In genomic region chr12:75979181-75979580, GRCh38 we compare ENCODE assay signal across 9 cellular contexts. TPM values are rescaled to one million over a fixed set of nuclear protein-coding genes. Genes with fewer than 3 reads are reported as not detected.
A peak's percentile ranks its signal among the peaks of the same experiment; 100 is the strongest.
DNase-seq lines count a peak whose midpoint lies in the region; ATAC-seq, FAIRE-seq and TF ChIP-seq lines count a peak whose summit lies in the region.
"Had no signal": no experiment of that assay in that cellular context is flagged by ENCODE, and none has a peak within 500 bp of the region (broad histone marks: within the 10 kb centered on the region; RNA-seq: fewer than 3 reads in every experiment).

No MANE protein-coding gene starts in this region.

- peak in 2 of 10 experiments; percentile 14 to 26 for DNase-seq in CD4-positive, alpha-beta T cell
- DNase-seq in HFF-Myc (ENCODE audit: extremely low read depth, low read depth): peak; percentile 39
- DNase-seq in activated CD4-positive, alpha-beta memory T cell treated with anti-CD3 and anti-CD28 coated beads, Interleukin-2, amount 10 ng/mL, durations not matched to agents 7 days and 5 days: peak; percentile 52
- no peak for DNase-seq in kidney
- DNase-seq in WERI-Rb-1: no peak

- H3K36me3 Mint-ChIP-seq in CD4-positive, alpha-beta T cell (ENCODE audit: low read depth): no peaks in the 10 kb centered on the region
- peaks cover 5% of the 10 kb centered on the region for H3K36me3 Mint-ChIP-seq in activated CD4-positive, alpha-beta memory T cell treated with anti-CD3 and anti-CD28 coated beads, Interleukin-2, amount 10 ng/mL, durations not matched to agents 7 days and 5 days (ENCODE audit: low read depth)

- CTCF ChIA-PET in CD4-positive, alpha-beta T cell (lab: Charles Lee): interaction anchor here (0.6 to 3.2 kb wide), 4 partner anchors 41 to 1436 kb away, joined by 3 to 17 read pairs (median 4); partner anchors contain the start of genes GLIPR1L1 and PHLDA1
- CTCF ChIA-PET in activated CD4-positive, alpha-beta memory T cell treated with anti-CD3 and anti-CD28 coated beads, Interleukin-2, amount 10 ng/mL, durations not matched to agents 7 days and 5 days (lab: Charles Lee): interaction anchor here (0.9 to 3.9 kb wide), 7 partner anchors 29 to 494 kb away, joined by 3 to 20 read pairs (median 3); partner anchors contain the start of gene PHLDA1

- no peaks in the 10 kb centered on the region for H3K9me3 ChIP-seq in CD4-positive, alpha-beta T cell (ENCODE audit: control insufficient read depth, low read length)
- H3K9me3 ChIP-seq in kidney (ENCODE audit: control insufficient read depth in 1 of 2, low read length in 2 of 2) (no peaks in the 10 kb centered on the region), WERI-Rb-1 (ENCODE audit: severe bottlenecking) (no peaks in the 10 kb centered on the region)

- peak overlapping the region; percentile 74 for H3K27ac Mint-ChIP-seq in CD4-positive, alpha-beta T cell
- peak overlapping the region; percentile 92 for H3K27ac Mint-ChIP-seq in activated CD4-positive, alpha-beta memory T cell treated with anti-CD3 and anti-CD28 coated beads, Interleukin-2, amount 10 ng/mL, durations not matched to agents 7 days and 5 days

- no peaks in the 10 kb centered on the region for H3K27me3 ChIP-seq in CD4-positive, alpha-beta T cell (ENCODE audit: control insufficient read depth, insufficient read depth, low read length)
- H3K27me3 ChIP-seq in WERI-Rb-1 (ENCODE audit: insufficient read depth, low read depth, severe bottlenecking): no peaks in the 10 kb centered on the region

- FAIRE-seq in kidney (lab: Jason Lieb, UNC): no peak
- FAIRE-seq: colon had no signal

- peak; percentile 49 for ATAC-seq in CD4-positive, alpha-beta T cell (ENCODE audit: poor library complexity)
- ATAC-seq in HG03139 (IDR thresholded peaks at IDR 0.05; ENCODE audit: unreplicated experiment) (no peak), HG03025 (IDR thresholded peaks at IDR 0.05; ENCODE audit: low FRiP score, unreplicated experiment) (no peak), HG03280 (IDR thresholded peaks at IDR 0.05; ENCODE audit: unreplicated experiment) (no peak)

- intact Hi-C loops in CD4-positive, alpha-beta T cell (cut with DNase I, micrococcal nuclease): loop anchor here (2.0 to 5.0 kb wide), 2 partner anchors 42 to 43 kb away; no protein-coding TSS in a partner anchor
- intact Hi-C loops in kidney (cut with DNase I): no loop called here

- H3K4me1 Mint-ChIP-seq in CD4-positive, alpha-beta T cell (ENCODE audit: low read depth): peaks cover 43% of the 10 kb centered on the region
- H3K4me1 Mint-ChIP-seq in activated CD4-positive, alpha-beta memory T cell treated with anti-CD3 and anti-CD28 coated beads, Interleukin-2, amount 10 ng/mL, durations not matched to agents 7 days and 5 days: peaks cover 77% of the 10 kb centered on the region

- H3K4me3 Mint-ChIP-seq in CD4-positive, alpha-beta T cell: peak overlapping the region; percentile 34
- peak overlapping the region; percentile 43 for H3K4me3 Mint-ChIP-seq in activated CD4-positive, alpha-beta memory T cell treated with anti-CD3 and anti-CD28 coated beads, Interleukin-2, amount 10 ng/mL, durations not matched to agents 7 days and 5 days

- H3K27ac ChIP-seq in CD4-positive, alpha-beta T cell (ENCODE audit: low read depth, low read length): no peak overlapping the region
- H3K27ac ChIP-seq in kidney (ENCODE audit: low read depth in 2 of 2, low read length in 2 of 2): peak overlapping the region; percentile 25 to 83
- H3K27ac ChIP-seq in WERI-Rb-1: no peak overlapping the region

- no peak for TF ChIP-seq CTCF in CD4-positive, alpha-beta T cell (IDR thresholded peaks at IDR 0.05)
- TF ChIP-seq CTCF in HFF-Myc (IDR thresholded peaks at IDR 0.05; ENCODE audit: low read depth, low read length, missing control alignments) (no peak), kidney (IDR thresholded peaks at IDR 0.05; ENCODE audit: borderline replicate concordance, extremely low read depth, insufficient read depth) (no peak), WERI-Rb-1 (IDR thresholded peaks at IDR 0.05; ENCODE audit: low read depth, low read length) (no peak)

- H3K4me1 ChIP-seq in kidney (ENCODE audit: control insufficient read depth in 1 of 2, insufficient read depth in 1 of 2, low read depth in 1 of 2, low read length in 2 of 2): peaks cover 13 to 21% of the 10 kb centered on the region in 2 donors

- no peak overlapping the region for H3K9ac ChIP-seq in kidney (ENCODE audit: low read length in 2 of 2)

- POLR2A ChIA-PET in CD4-positive, alpha-beta T cell (lab: Charles Lee): interaction anchor here (1.1 to 2.4 kb wide), 2 partner anchors 52 to 468 kb away, joined by 5 to 18 read pairs; partner anchors contain the start of genes KRR1 and PHLDA1
- POLR2A ChIA-PET in activated CD4-positive, alpha-beta memory T cell treated with anti-CD3 and anti-CD28 coated beads, Interleukin-2, amount 10 ng/mL, durations not matched to agents 7 days and 5 days (lab: Charles Lee): interaction anchor here (0.7 to 5.5 kb wide), 19 partner anchors 9 to 498 kb away, joined by 3 to 127 read pairs (median 7); partner anchors contain the start of genes GLIPR1, NAP1L1 and PHLDA1

- no peak overlapping the region for H3K4me3 ChIP-seq in HFF-Myc (replicated peaks; ENCODE audit: low read depth, low read length)
- no peak overlapping the region for H3K4me3 ChIP-seq in kidney (ENCODE audit: low read length in 2 of 2)
- H3K4me3 ChIP-seq in WERI-Rb-1 (ENCODE audit: low read depth, low read length): no peak overlapping the region

- no peaks in the 10 kb centered on the region for H3K36me3 ChIP-seq in kidney (ENCODE audit: control insufficient read depth in 1 of 2, insufficient read depth in 2 of 2, low read length in 2 of 2)
- no peaks in the 10 kb centered on the region for H3K36me3 ChIP-seq in WERI-Rb-1

- no peaks in the 10 kb centered on the region for H3K9me3 Mint-ChIP-seq in CD4-positive, alpha-beta T cell
- peaks cover 3% of the 10 kb centered on the region for H3K9me3 Mint-ChIP-seq in activated CD4-positive, alpha-beta memory T cell treated with anti-CD3 and anti-CD28 coated beads, Interleukin-2, amount 10 ng/mL, durations not matched to agents 7 days and 5 days

- no peaks in the 10 kb centered on the region for H3K27me3 Mint-ChIP-seq in CD4-positive, alpha-beta T cell
- no peaks in the 10 kb centered on the region for H3K27me3 Mint-ChIP-seq in activated CD4-positive, alpha-beta memory T cell treated with anti-CD3 and anti-CD28 coated beads, Interleukin-2, amount 10 ng/mL, durations not matched to agents 7 days and 5 days

RNA-seq across cellular contexts. Expression of gene PHLDA1, which starts 52.4 kb away (rescaled TPM):
- 1 to 10 TPM; 6.5 TPM for total RNA-seq in CD4-positive, alpha-beta T cell
- 10 to 100 TPM; 42.8 TPM for total RNA-seq in activated CD4-positive, alpha-beta memory T cell treated with anti-CD3 and anti-CD28 coated beads, Interleukin-2, amount 10 ng/mL, durations not matched to agents 7 days and 5 days
- total RNA-seq in kidney: 15.3 TPM
- polyA plus RNA-seq in kidney (ENCODE audit: insufficient read depth, low read depth, low replicate concordance): 9.5 TPM

Comparison
In these comparisons a context has a peak if more than half of its experiments do, and no peak if none do; other contexts are left out.
1. DNase-seq: peak in HFF-Myc (single experiment) and activated CD4-positive, alpha-beta memory T cell treated with anti-CD3 and anti-CD28 coated beads, Interleukin-2, amount 10 ng/mL, durations not matched to agents 7 days and 5 days (single experiment); none in kidney (single experiment) and WERI-Rb-1 (single experiment).
2. H3K27ac ChIP-seq: peak in kidney (2 of 2); none in CD4-positive, alpha-beta T cell (single experiment) and WERI-Rb-1 (single experiment).